9 cellular contexts compared by ENCODE assay signal in genomic region chr11:113778111-113778910, GRCh38. TPM values are rescaled to one million over a fixed set of nuclear protein-coding genes. Genes with fewer than 3 reads are reported as not detected.
DNase-seq lines count a peak whose midpoint lies in the region; ATAC-seq, FAIRE-seq and TF ChIP-seq lines count a peak whose summit lies in the region.
"Had no signal": no experiment of that assay in that cellular context is flagged by ENCODE, and none has a peak within 500 bp of the region (broad histone marks: within the 10 kb centered on the region; RNA-seq: fewer than 3 reads in every experiment).

No MANE protein-coding gene starts in this region.

- no peaks in the 10 kb centered on the region for H3K36me3 ChIP-seq in parathyroid adenoma (ENCODE audit: control insufficient read depth, insufficient read depth, low read length)

- H3K27me3 Mint-ChIP-seq in T-helper 17 cell = peaks cover 19% of the 10 kb centered on the region

- no peaks in the 10 kb centered on the region for H3K4me1 ChIP-seq in parathyroid adenoma

- H3K4me3 ChIP-seq in fibroblast of pulmonary artery (replicated peaks; ENCODE audit: low read depth, low read length) (no peak overlapping the region), parathyroid adenoma (ENCODE audit: low read depth, low read length) (peak overlapping the region; percentile 2)

- TF ChIP-seq CTCF in fibroblast of pulmonary artery (IDR thresholded peaks at IDR 0.05; ENCODE audit: low read length, missing control alignments) (no peak), parathyroid adenoma (IDR thresholded peaks at IDR 0.05) (no peak)

- no peak overlapping the region for H3K9ac ChIP-seq in parathyroid adenoma

- peaks cover 6% of the 10 kb centered on the region for H3K36me3 Mint-ChIP-seq in T-helper 17 cell (ENCODE audit: low read depth)

- H3K4me3 Mint-ChIP-seq in T-helper 17 cell = no peak overlapping the region

- peaks cover 6% of the 10 kb centered on the region for H3K4me1 Mint-ChIP-seq in T-helper 17 cell

- ATAC-seq in T-helper 17 cell (no peak), HG02981 (IDR thresholded peaks at IDR 0.05; ENCODE audit: unreplicated experiment) (no peak)

- FAIRE-seq in RCC 7860 (lab: Jason Lieb, UNC) = no peak

- no peaks in the 10 kb centered on the region for H3K27me3 ChIP-seq in parathyroid adenoma (ENCODE audit: control insufficient read depth, insufficient read depth, low read length)

- no peak overlapping the region for H3K27ac Mint-ChIP-seq in T-helper 17 cell

- H2AFZ ChIP-seq in parathyroid adenoma = peak overlapping the region; percentile 79

- H3K27ac ChIP-seq in parathyroid adenoma = peak overlapping the region; percentile 63

- peaks cover 1% of the 10 kb centered on the region for H3K79me2 ChIP-seq in parathyroid adenoma

- peak overlapping the region; percentile 47 for H3K4me2 ChIP-seq in parathyroid adenoma (ENCODE audit: low read length)

- H3K9me3 ChIP-seq in parathyroid adenoma (ENCODE audit: control insufficient read depth, low read length) (no peaks in the 10 kb centered on the region), T-helper 17 cell (ENCODE audit: control insufficient read depth, low read length, poor library complexity, severe bottlenecking) (no peaks in the 10 kb centered on the region)

- peak; percentile 74 for DNase-seq in ELR (ENCODE audit: low read depth)
- DNase-seq in RCC 7860 (ENCODE audit: low spot score) = peak; percentile 21
- peak; percentile 13 for DNase-seq in fibroblast of pulmonary artery (ENCODE audit: low read depth)
- DNase-seq in T-helper 17 cell = no peak
- DNase-seq in SK-N-DZ (ENCODE audit: low spot score) = no peak
- DNase-seq in activated naive CD4-positive, alpha-beta T cell treated with anti-CD3 and anti-CD28 coated beads, Interleukin-2, amount 50 U/mL, for 16 hours = no peak
- DNase-seq: NCI-H1436 had no signal

RNA-seq across cellular contexts. Expression of gene CLDN25, which starts 1.3 kb away (rescaled TPM):
- total RNA-seq in T-helper 17 cell = not detected
- not detected in 2 replicates for polyA plus RNA-seq in SK-N-DZ (2014; cell fraction: cytosol; rRNA removed)
- not detected in 2 replicates for polyA plus RNA-seq in SK-N-DZ (2014; cell fraction: nucleus; rRNA removed)

RNA-seq across cellular contexts. Expression of gene ZW10, which starts 4.8 kb away (rescaled TPM):
- 1 to 10 TPM; 4.4 to 5.7 TPM for total RNA-seq in T-helper 17 cell
- 15.0 and 19.2 TPM in 2 replicates for polyA plus RNA-seq in SK-N-DZ (2014; cell fraction: cytosol; rRNA removed)
- polyA plus RNA-seq in SK-N-DZ (2014; cell fraction: nucleus; rRNA removed) = 10.6 and 12.9 TPM in 2 replicates

Comparison
In these comparisons a context has a peak if more than half of its experiments do, and no peak if none do; other contexts are left out.
1. DNase-seq: peak in ELR (single experiment), RCC 7860 (single experiment) and fibroblast of pulmonary artery (single experiment); none in T-helper 17 cell (0 of 3), SK-N-DZ (single experiment) and activated naive CD4-positive, alpha-beta T cell treated with anti-CD3 and anti-CD28 coated beads, Interleukin-2, amount 50 U/mL, for 16 hours (single experiment).